Comparison of ENCODE assay signal across 22 cellular contexts in genomic region chr1:19190468-19190867, GRCh38.
"Had no signal": no experiment of that assay in that cellular context is flagged by ENCODE, and none has a peak within 500 bp of the region (broad histone marks: within the 10 kb centered on the region; RNA-seq: fewer than 3 reads in every experiment).

No MANE protein-coding gene starts in this region.

- H3K9me3 Mint-ChIP-seq: natural killer cell treated with Interleukin-12 subunit alpha and Interleukin-12 subunit beta and Interleukin-15 and Interleukin-18, amount 100 ng/mL, for 72 hours; neural progenitor cell had no signal

- H3K4me1 ChIP-seq: gastrocnemius medialis, heart right ventricle, lower lobe of right lung, neural progenitor cell, right atrium auricular region, tibial artery, upper lobe of right lung, vagina had no signal

- H3K27me3 ChIP-seq: dorsolateral prefrontal cortex, gastrocnemius medialis, heart right ventricle, neural progenitor cell, ovary, right atrium auricular region, tibial artery, upper lobe of right lung, vagina had no signal

- H3K9me3 ChIP-seq: gastrocnemius medialis, heart right ventricle, left ventricle myocardium inferior, lower lobe of right lung, ovary, right atrium auricular region, tibial artery, upper lobe of right lung, vagina had no signal

- DNase-seq: cortex of kidney; dorsolateral prefrontal cortex; effector CD8-positive, alpha-beta T cell; gastrocnemius medialis; heart right ventricle; islet precursor cell; left ventricle myocardium inferior; lower lobe of right lung; mesenchymal stem cell; midbrain; nucleus accumbens; ovary; small intestine; stimulated activated CD4-positive, alpha-beta T cell treated with anti-CD3 and anti-CD28 coated beads, Interleukin-2, amount 100 ng/mL, for 48 hours; stimulated activated naive CD4-positive, alpha-beta T cell treated with Interleukin-2 at 50 U/mL for 16 hours; tibial artery; upper lobe of right lung had no signal

- H3K4me1 Mint-ChIP-seq: neural progenitor cell had no signal

- H3K27ac ChIP-seq: dorsolateral prefrontal cortex, gastrocnemius medialis, heart right ventricle, left ventricle myocardium inferior, lower lobe of right lung, neural progenitor cell, ovary, right atrium auricular region, tibial artery, upper lobe of right lung, vagina had no signal

- H2AFZ ChIP-seq: neural progenitor cell had no signal

- H3K4me2 ChIP-seq: neural progenitor cell had no signal

- ATAC-seq: esophagus mucosa; gastrocnemius medialis; heart right ventricle; lower lobe of right lung; natural killer cell treated with Interleukin-12 subunit alpha and Interleukin-12 subunit beta and Interleukin-15 and Interleukin-18, amount 100 ng/mL, for 72 hours; upper lobe of right lung had no signal

- H3K9ac ChIP-seq: neural progenitor cell had no signal

- H3K4me3 Mint-ChIP-seq: natural killer cell treated with Interleukin-12 subunit alpha and Interleukin-12 subunit beta and Interleukin-15 and Interleukin-18, amount 100 ng/mL, for 72 hours; neural progenitor cell had no signal

- H3K27ac Mint-ChIP-seq: natural killer cell treated with Interleukin-12 subunit alpha and Interleukin-12 subunit beta and Interleukin-15 and Interleukin-18, amount 100 ng/mL, for 72 hours; neural progenitor cell had no signal

- H3K27me3 Mint-ChIP-seq: natural killer cell treated with Interleukin-12 subunit alpha and Interleukin-12 subunit beta and Interleukin-15 and Interleukin-18, amount 100 ng/mL, for 72 hours had no signal
